26 cellular contexts compared by ENCODE assay signal in genomic region chr6:30304002-30304401, GRCh38.
"Had no signal": no experiment of that assay in that cellular context is flagged by ENCODE, and none has a peak within 500 bp of the region (broad histone marks: within the 10 kb centered on the region; RNA-seq: fewer than 3 reads in every experiment).

No MANE protein-coding gene starts in this region.

- H3K9me3 ChIP-seq: adrenal gland, breast epithelium, MG63, Peyer's patch, SJSA1 had no signal

- H3K27me3 ChIP-seq: adrenal gland, breast epithelium, MG63, Peyer's patch, SJSA1 had no signal

- H3K4me3 Mint-ChIP-seq: activated CD4-positive, alpha-beta memory T cell treated with anti-CD3 and anti-CD28 coated beads, Interleukin-2, amount 10 ng/mL, durations not matched to agents 7 days and 5 days; activated CD4-positive, alpha-beta T cell treated with anti-CD3 and anti-CD28 coated beads, Interleukin-2, amount 10 ng/mL, durations not matched to agents 7 days and 5 days; activated naive CD4-positive, alpha-beta T cell treated with anti-CD3 and anti-CD28 coated beads for 36 hours; T-helper 1 cell treated with Interleukin-12 subunit alpha and Interleukin-12 subunit beta and Interleukin-4 antibody, amounts not matched to agents 30 μg/mL and 1 μg/mL, for 36 hours had no signal

- H3K4me3 ChIP-seq: adrenal gland, breast epithelium, MG63, Peyer's patch, SJSA1 had no signal

- H3K27ac Mint-ChIP-seq: activated CD4-positive, alpha-beta memory T cell treated with anti-CD3 and anti-CD28 coated beads, Interleukin-2, amount 10 ng/mL, durations not matched to agents 7 days and 5 days; activated CD4-positive, alpha-beta T cell treated with anti-CD3 and anti-CD28 coated beads, Interleukin-2, amount 10 ng/mL, durations not matched to agents 7 days and 5 days; activated naive CD4-positive, alpha-beta T cell treated with anti-CD3 and anti-CD28 coated beads for 36 hours; T-helper 1 cell treated with Interleukin-12 subunit alpha and Interleukin-12 subunit beta and Interleukin-4 antibody, amounts not matched to agents 30 μg/mL and 1 μg/mL, for 36 hours had no signal

- H3K4me1 ChIP-seq: adrenal gland, breast epithelium, Peyer's patch, SJSA1 had no signal

- ATAC-seq: activated CD4-positive, CD25-positive, alpha-beta regulatory T cell treated with anti-CD3 and anti-CD28 coated beads, Interleukin-2, amount 50 U/mL, for 24 hours had no signal

- H3K36me3 ChIP-seq: adrenal gland, breast epithelium had no signal

- DNase-seq: activated CD4-positive, alpha-beta memory T cell treated with anti-CD3 and anti-CD28 coated beads, Interleukin-2, amount 10 ng/mL, durations not matched to agents 7 days and 5 days; activated CD4-positive, alpha-beta T cell treated with anti-CD3 and anti-CD28 coated beads, Interleukin-2, amount 10 ng/mL, durations not matched to agents 7 days and 5 days; activated CD8-positive, alpha-beta memory T cell treated with anti-CD3 and anti-CD28 coated beads, Interleukin-2, amount 50 U/mL, for 48 hours; activated effector memory CD4-positive, alpha-beta T cell treated with anti-CD3 and anti-CD28 coated beads, Interleukin-2, amount 50 U/mL, for 16 hours; activated naive CD4-positive, alpha-beta T cell treated with anti-CD3 and anti-CD28 coated beads for 36 hours; activated T-cell treated with anti-CD3 and anti-CD28 coated beads, Interleukin-2, amount 50 U/mL, for 1 hour; adrenal gland; aorta; caudate nucleus; MG63; MV-4-11; NCI-H1092 treated with DMSO at 0.1 percent for 48 hours; NCI-H1436; NCI-H1694 treated with DMSO at 0.1 percent for 48 hours; NCI-H2029 treated with DMSO at 0.1 percent for 48 hours; NCI-H345; NCI-H510A; NCI-H526 treated with DMSO at 0.1 percent for 48 hours; NCI-H82; Peyer's patch; SHP77 had no signal

- H3K27me3 Mint-ChIP-seq: activated CD4-positive, alpha-beta memory T cell treated with anti-CD3 and anti-CD28 coated beads, Interleukin-2, amount 10 ng/mL, durations not matched to agents 7 days and 5 days; activated CD4-positive, alpha-beta T cell treated with anti-CD3 and anti-CD28 coated beads, Interleukin-2, amount 10 ng/mL, durations not matched to agents 7 days and 5 days had no signal

- H3K27ac ChIP-seq: adrenal gland, breast epithelium, Peyer's patch, RWPE1, SJSA1 had no signal
